8 cellular contexts compared by ENCODE assay signal in genomic region chr10:96586419-96587254, GRCh38. TPM values are rescaled to one million over a fixed set of nuclear protein-coding genes. Genes with fewer than 3 reads are reported as not detected.
DNase-seq lines count a peak whose midpoint lies in the region; ATAC-seq and TF ChIP-seq lines count a peak whose summit lies in the region.

TM9SF3 (minus strand) TSS chr10:96587012; CDS start chr10:96586835, 177 bp downstream.

- H3K4me1 ChIP-seq in right lobe of liver, result peaks cover 0 to 43% (median 16%) of the 10 kb centered on the region in 4 donors

- peak; percentile 97 for TF ChIP-seq POLR2A in right lobe of liver (IDR thresholded peaks at IDR 0.05)

- peak; percentile 49 for DNase-seq in AG09309 (ENCODE audit: low read depth)
- peak; percentile 39 to 88 for DNase-seq in NCI-H526 (lab: John Stamatoyannopoulos, UW)
- DNase-seq in activated CD4-positive, alpha-beta T cell treated with anti-CD3 and anti-CD28 coated beads, Interleukin-2, amount 50 U/mL, for 4 hours, result peak; percentile 93 to 94
- DNase-seq in dorsolateral prefrontal cortex, result peak; percentile 78 to 94 (median 88)
- DNase-seq in right lobe of liver, result peak; percentile 95 to 96 (median 96)
- peak; percentile 92 to 94 for DNase-seq in stimulated activated CD4-positive, alpha-beta T cell treated with anti-CD3 and anti-CD28 coated beads, Interleukin-4, amount 100 ng/mL, for 4 hours

- TF ChIP-seq CTCF in AG09309 (IDR thresholded peaks at IDR 0.05; ENCODE audit: control insufficient read depth, insufficient read depth, low read depth, low read length, missing control alignments) (no peak), dorsolateral prefrontal cortex (IDR thresholded peaks at IDR 0.05 in 54 of 56, conservative IDR thresholded peaks at IDR 0.05 in 2 of 56; ENCODE audit: low read depth in 1 of 56, partially characterized antibody in 56 of 56) (peak in 12 of 56 donors; percentile 4 to 26 (median 12)), right lobe of liver (IDR thresholded peaks at IDR 0.05) (peak in 3 of 4 donors; percentile 5 to 8 (median 8))

- H3K27me3 ChIP-seq in dorsolateral prefrontal cortex (no peaks in the 10 kb centered on the region), right lobe of liver (no peaks in the 10 kb centered on the region)

- H3K4me3 ChIP-seq in AG09309 (ENCODE audit: control insufficient read depth, low read depth, low read length) (peak within 1 kb of the TSS; percentile 100), dorsolateral prefrontal cortex (peak within 1 kb of the TSS; percentile 62 to 99 (median 92)), right lobe of liver (peak within 1 kb of the TSS; percentile 84 to 91 (median 86))

- no peaks in the 10 kb centered on the region for H3K9me3 ChIP-seq in right lobe of liver

- intact Hi-C loops in dorsolateral prefrontal cortex (cut with DNase I), result loop anchor here (2.0 to 10.0 kb wide), 7 partner anchors 72 to 818 kb away; partner anchors contain the start of genes LCOR (in 2 of the 2), FRAT2 (in 1 of the 2), RRP12 (in 1 of the 2) and TLL2 (in 1 of the 2)
- intact Hi-C loops in right lobe of liver (cut with DNase I), result no loop called here

- H3K27ac ChIP-seq in dorsolateral prefrontal cortex, result peak within 1 kb of the TSS; percentile 55 to 98 (median 94)
- peak within 1 kb of the TSS; percentile 84 to 98 (median 93) for H3K27ac ChIP-seq in right lobe of liver

- no peaks in the 10 kb centered on the region for H3K36me3 ChIP-seq in right lobe of liver

- 0% methylated on average over 2 of the region's 107 CpGs for WGBS in right lobe of liver (ENCODE audit: insufficient coverage, low coverage, low lambda C conversion rate, missing lambda C conversion rate)

- ATAC-seq in GM18907 (IDR thresholded peaks at IDR 0.05; ENCODE audit: unreplicated experiment) (peak; percentile 66), HG03159 (IDR thresholded peaks at IDR 0.05; ENCODE audit: unreplicated experiment) (peak; percentile 62), right lobe of liver (peak; percentile 75 to 91 (median 87))

RNA-seq across cellular contexts. Expression of gene TM9SF3, which starts in this region (rescaled TPM):
- total RNA-seq in dorsolateral prefrontal cortex, result 100 to 1,000 TPM in 1 of 120 experiments, 10 to 100 TPM in 119; 52.7 to 101 (median 73.9) TPM
- 10 to 100 TPM; 45.0 to 96.6 (median 71.8) TPM for total RNA-seq in right lobe of liver

Comparison
In these comparisons a context has a peak if more than half of its experiments do, and no peak if none do; other contexts are left out.
1. Peak in every context shown above with its lines: DNase-seq, ATAC-seq, H3K4me3 ChIP-seq and H3K27ac ChIP-seq.
2. intact Hi-C loops: an anchor here in dorsolateral prefrontal cortex (2.0 to 10.0 kb wide); none called in right lobe of liver.